ENCODE assay signal across 9 cellular contexts in genomic region chr21:34351786-34352241, GRCh38. TPM values are rescaled to one million over a fixed set of nuclear protein-coding genes. Genes with fewer than 3 reads are reported as not detected.
DNase-seq lines count a peak whose midpoint lies in the region; ATAC-seq, FAIRE-seq and TF ChIP-seq lines count a peak whose summit lies in the region.
"Had no signal": no experiment of that assay in that cellular context is flagged by ENCODE, and none has a peak within 500 bp of the region (broad histone marks: within the 10 kb centered on the region; RNA-seq: fewer than 3 reads in every experiment).

No MANE protein-coding gene starts in this region.

- H3K4me3 ChIP-seq in CD8-positive, alpha-beta T cell (ENCODE audit: low read depth, low read length): no peak overlapping the region
- H3K4me3 ChIP-seq in NT2/D1 (ENCODE audit: insufficient read length, low read depth) (no peak overlapping the region), K562 (no peak overlapping the region)
- H3K4me3 ChIP-seq: skin epidermis had no signal

- DNase-seq in CD8-positive, alpha-beta T cell: peak in 1 of 7 experiments; percentile 9
- DNase-seq in HUDEP-2 (lab: John Stamatoyannopoulos, UW; ENCODE audit: unreplicated experiment in 76 of 76) (peak in 40 of 76 experiments; percentile 4 to 66 (median 27)), NT2/D1 (ENCODE audit: low read depth, low spot score) (peak; percentile 62), K562 (ENCODE audit: extremely low read depth in 1 of 4, low spot score in 3 of 4) (peak; percentile 59 to 72 (median 64)), iris pigment epithelial cell (ENCODE audit: low read depth) (peak; percentile 23)
- DNase-seq in stimulated activated CD4-positive, alpha-beta T cell treated with anti-CD3 and anti-CD28 coated beads, Interleukin-4, amount 100 ng/mL, for 24 hours: peak; percentile 8

- no peaks in the 10 kb centered on the region for H3K36me3 Mint-ChIP-seq in CD8-positive, alpha-beta T cell

- no peak overlapping the region for H3K27ac ChIP-seq in CD8-positive, alpha-beta T cell (ENCODE audit: low read depth, low read length)
- H3K27ac ChIP-seq in K562 (ENCODE audit: extremely low read depth, low read depth, low read length): no peak overlapping the region
- H3K27ac ChIP-seq: skin epidermis had no signal

- in situ Hi-C loops in K562 (cut with MboI): no loop called here

- H3K9me3 ChIP-seq in CD8-positive, alpha-beta T cell (ENCODE audit: low read length): no peaks in the 10 kb centered on the region
- H3K9me3 ChIP-seq in NT2/D1 (ENCODE audit: insufficient read depth, low read length) (no peaks in the 10 kb centered on the region), K562 (replicated peaks; ENCODE audit: control insufficient read depth, insufficient read depth, low read depth, low read length) (no peaks in the 10 kb centered on the region)

- no peaks in the 10 kb centered on the region for H3K9me3 Mint-ChIP-seq in CD8-positive, alpha-beta T cell

- CTCF ChIA-PET in CD8-positive, alpha-beta T cell (lab: Charles Lee): interaction anchor here (1.2 to 13.9 kb wide), 2 partner anchors 13 to 428 kb away, joined by 3 to 256 read pairs; no protein-coding TSS in a partner anchor
- CTCF ChIA-PET in K562 (lab: Yijun Ruan, JAX; ENCODE audit: low intra/inter-chr PET ratio): interaction anchor here (0.5 to 2.8 kb wide), 5 partner anchors 52 to 429 kb away, joined by 3 to 27 read pairs (median 3); no protein-coding TSS in a partner anchor

- H3K27me3 Mint-ChIP-seq in CD8-positive, alpha-beta T cell (ENCODE audit: low read depth): peaks cover 18% of the 10 kb centered on the region

- no peaks in the 10 kb centered on the region for H3K36me3 ChIP-seq in CD8-positive, alpha-beta T cell (ENCODE audit: insufficient read depth, low read length)
- H3K36me3 ChIP-seq in NT2/D1 (ENCODE audit: insufficient read depth, insufficient read length, low read length): no peaks in the 10 kb centered on the region
- no peaks in the 10 kb centered on the region for H3K36me3 ChIP-seq in K562 (ENCODE audit: control insufficient read depth, insufficient read depth, low read length)

- TF ChIP-seq POLR2A in K562 (conservative IDR thresholded peaks at IDR 0.05): no peak

- POLR2A ChIA-PET in CD8-positive, alpha-beta T cell (lab: Charles Lee): no interaction called here
- POLR2A ChIA-PET in K562 (lab: Yijun Ruan, JAX): no interaction called here

- no peak for TF ChIP-seq CTCF in CD8-positive, alpha-beta T cell (IDR thresholded peaks at IDR 0.05)
- peak; percentile 77 to 82 (median 80) for TF ChIP-seq CTCF in K562 (IDR thresholded peaks at IDR 0.05 in 2 of 3, conservative IDR thresholded peaks at IDR 0.05 in 1 of 3; ENCODE audit: insufficient read depth in 2 of 3, low read depth in 1 of 3, low read length in 3 of 3)

- intact Hi-C loops in CD8-positive, alpha-beta T cell (cut with DNase I, micrococcal nuclease): no loop called here
- intact Hi-C loops in K562 (cut with micrococcal nuclease): no loop called here

- no peaks in the 10 kb centered on the region for H3K79me2 ChIP-seq in K562 (ENCODE audit: control insufficient read depth, insufficient read depth, low read length)

- H3K4me3 Mint-ChIP-seq in CD8-positive, alpha-beta T cell: no peak overlapping the region

- BruUV-seq in K562 (replicated peaks; lab: Mats Ljungman, UMichigan): no TSS peak

- peak; percentile 63 for ATAC-seq in CD8-positive, alpha-beta T cell
- peak; percentile 63 for ATAC-seq in GM18909 (IDR thresholded peaks at IDR 0.05; ENCODE audit: poor library complexity, unreplicated experiment)
- ATAC-seq in K562: peak; percentile 90
- no peak for ATAC-seq in HG02981 (IDR thresholded peaks at IDR 0.05; ENCODE audit: unreplicated experiment)

- H3K9ac ChIP-seq in NT2/D1 (ENCODE audit: insufficient read length, low read depth): no peak overlapping the region
- no peak overlapping the region for H3K9ac ChIP-seq in K562 (ENCODE audit: insufficient read depth in 1 of 2, low read depth in 2 of 2, low read length in 2 of 2)

- peak; percentile 58 to 90 for TF ChIP-seq RAD21 in K562 (CRISPR knock-in tag; conservative IDR thresholded peaks at IDR 0.05 in 1 of 2, IDR thresholded peaks at IDR 0.05 in 1 of 2)

- peak; percentile 88 for FAIRE-seq in K562 (lab: Jason Lieb, UNC)

- H3K4me1 ChIP-seq in CD8-positive, alpha-beta T cell (ENCODE audit: insufficient read depth, low read length): no peaks in the 10 kb centered on the region
- H3K4me1 ChIP-seq in NT2/D1 (ENCODE audit: insufficient read depth, insufficient read length): no peaks in the 10 kb centered on the region
- H3K4me1 ChIP-seq in K562 (replicated peaks in 1 of 2; ENCODE audit: control insufficient read depth in 2 of 2, insufficient read depth in 2 of 2, low read length in 2 of 2): no peaks in the 10 kb centered on the region

- H3K4me1 Mint-ChIP-seq in CD8-positive, alpha-beta T cell (ENCODE audit: low read depth): peaks cover 10% of the 10 kb centered on the region

- no peaks in the 10 kb centered on the region for H4K20me1 ChIP-seq in K562 (replicated peaks; ENCODE audit: control insufficient read depth, insufficient read depth, low read length)

- no peak overlapping the region for H3K4me2 ChIP-seq in K562 (ENCODE audit: insufficient read depth, low read length)

- WGBS in K562 (ENCODE audit: insufficient coverage, low coverage, missing lambda C conversion rate): 3% methylated on average over 6 of the region's 6 CpGs

- no peak for TF ChIP-seq EP300 in K562 (IDR thresholded peaks at IDR 0.05; ENCODE audit: low read length)

- H3K27me3 ChIP-seq in CD8-positive, alpha-beta T cell (ENCODE audit: insufficient read depth, low read length): no peaks in the 10 kb centered on the region
- no peaks in the 10 kb centered on the region for H3K27me3 ChIP-seq in NT2/D1 (ENCODE audit: insufficient read depth, insufficient read length)
- peaks cover 19 to 25% of the 10 kb centered on the region in 2 experiments for H3K27me3 ChIP-seq in K562 (ENCODE audit: control insufficient read depth in 2 of 2, insufficient read depth in 2 of 2, low read length in 2 of 2)

- no peaks in the 10 kb centered on the region for H3K9me1 ChIP-seq in K562 (ENCODE audit: control insufficient read depth, insufficient read depth, low read length)

- no peak overlapping the region for H3K27ac Mint-ChIP-seq in CD8-positive, alpha-beta T cell

- no peak overlapping the region for H2AFZ ChIP-seq in K562 (ENCODE audit: low read depth, low read length)

TF ChIP-seq in K562, 482 proteins besides CTCF, POLR2A, EP300 and RAD21 (continues in another document):
- no peak for TF ChIP-seq BACH1 (tag; IDR thresholded peaks at IDR 0.05)
- 0 out of 2 replicates have a peak, but pooled peaks have one; percentile 17 for TF ChIP-seq ARID2 (IDR thresholded peaks at IDR 0.05)
- 0 out of 2 replicates have a peak, but pooled peaks have one; percentile 36 for TF ChIP-seq CREM (IDR thresholded peaks at IDR 0.05; ENCODE audit: low read depth)
- TF ChIP-seq MYC (IDR thresholded peaks at IDR 0.05; ENCODE audit: low read depth, low read length): 0 out of 2 replicates have a peak, but pooled peaks have one; percentile 17
- no peak for TF ChIP-seq MYC (CRISPR knock-in tag; IDR thresholded peaks at IDR 0.05; ENCODE audit: borderline replicate concordance, low read depth)
- TF ChIP-seq TBP (optimal IDR thresholded peaks at IDR 0.05; ENCODE audit: low read depth, low read length): no peak
- peak; percentile 67 for TF ChIP-seq L3MBTL2 (IDR thresholded peaks at IDR 0.05)
- TF ChIP-seq CREB1 (IDR thresholded peaks at IDR 0.05): no peak
- peak; percentile 29; the same call in 1 of the 2 replicates for TF ChIP-seq CREB1 (CRISPR knock-in tag; IDR thresholded peaks at IDR 0.05)

RNA-seq across cellular contexts. Expression of gene KCNE2, which starts 12.0 kb away (rescaled TPM):
- not detected for total RNA-seq in CD8-positive, alpha-beta T cell
- not detected in 2 replicates for total RNA-seq in K562 (2011; cell fraction: chromatin; rRNA removed; ENCODE audit: low replicate concordance)
- not detected in 2 replicates for total RNA-seq in K562 (2011; cell fraction: nucleolus; rRNA removed)
- total RNA-seq in K562 (2011; cell fraction: nucleoplasm; rRNA removed): not detected in 2 replicates
- not detected in 2 replicates for total RNA-seq in K562 (2014; rRNA removed)
- not detected in 2 replicates for total RNA-seq in K562 (2014; rRNA removed; fragmentation: Illumina TruSeq; extraction: Trizol)
- not detected in 2 replicates for total RNA-seq in K562 (2015; rRNA removed; fragmentation: Illumina TruSeq; extraction: Trizol)
- total RNA-seq in K562 (2021): not detected in 2 replicates
- not detected in 2 replicates for polyA plus RNA-seq in K562 (2011; rRNA removed)
- polyA plus RNA-seq in K562 (2011; cell fraction: cytosol; rRNA removed): not detected in 2 replicates
- polyA plus RNA-seq in K562 (2011; cell fraction: nucleus; rRNA removed): not detected in 2 replicates
- not detected in 2 replicates for polyA plus RNA-seq in K562 (2012)
- not detected in 2 replicates for polyA plus RNA-seq in K562 (2014; fragmentation: Illumina TruSeq; extraction: Trizol)
- not detected for polyA plus RNA-seq in K562 (2014; fragmentation: Nextera tagmentation; extraction: Ambion mirVana)
- polyA plus RNA-seq in K562 (2014; rRNA removed): not detected in 2 replicates
- not detected in 2 replicates for polyA minus RNA-seq in K562 (2011; rRNA and poly(A)+ RNA removed)
- polyA minus RNA-seq in K562 (2011; cell fraction: cytosol; rRNA and poly(A)+ RNA removed): not detected in 2 replicates
- not detected in 2 replicates for polyA minus RNA-seq in K562 (2011; cell fraction: nucleus; rRNA and poly(A)+ RNA removed)

RNA-seq across cellular contexts. Expression of gene SMIM11, which starts 23.5 kb away (rescaled TPM):
- 1 to 10 TPM; 1.7 to 2.9 TPM for total RNA-seq in CD8-positive, alpha-beta T cell
- total RNA-seq in K562 (2011; cell fraction: chromatin; rRNA removed; ENCODE audit: low replicate concordance): 18.4 and 18.7 TPM in 2 replicates
- total RNA-seq in K562 (2011; cell fraction: nucleolus; rRNA removed): 4.7 and 11.2 TPM in 2 replicates
- 18.9 and 26.6 TPM in 2 replicates for total RNA-seq in K562 (2011; cell fraction: nucleoplasm; rRNA removed)
- total RNA-seq in K562 (2014; rRNA removed) (11.9 and 39.6 TPM in 2 replicates), K562 (2014; rRNA removed; fragmentation: Illumina TruSeq; extraction: Trizol) (17.7 and 28.5 TPM in 2 replicates), K562 (2015; rRNA removed; fragmentation: Illumina TruSeq; extraction: Trizol) (12.2 and 14.1 TPM in 2 replicates), K562 (2021) (3.9 and 29.5 TPM in 2 replicates)
- polyA plus RNA-seq in K562 (2011; rRNA removed) (6.1 and 9.2 TPM in 2 replicates), K562 (2014; fragmentation: Illumina TruSeq; extraction: Trizol) (39.8 and 42.6 TPM in 2 replicates), K562 (2014; fragmentation: Nextera tagmentation; extraction: Ambion mirVana) (100 to 1,000 TPM in 1 of 2 experiments, 10 to 100 TPM in 1; 86.3 to 113 TPM), K562 (2014; rRNA removed) (25.5 and 50.4 TPM in 2 replicates)
- polyA plus RNA-seq in K562 (2011; cell fraction: cytosol; rRNA removed): 7.9 and 11.5 TPM in 2 replicates
- polyA plus RNA-seq in K562 (2011; cell fraction: nucleus; rRNA removed): 11.4 and 14.1 TPM in 2 replicates
- polyA plus RNA-seq in K562 (2012): 0.83 and 9.8 TPM in 2 replicates
- 7.9 and 21.9 TPM in 2 replicates for polyA minus RNA-seq in K562 (2011; rRNA and poly(A)+ RNA removed)
- 1.1 and 3.3 TPM in 2 replicates for polyA minus RNA-seq in K562 (2011; cell fraction: cytosol; rRNA and poly(A)+ RNA removed)
- polyA minus RNA-seq in K562 (2011; cell fraction: nucleus; rRNA and poly(A)+ RNA removed): 5.9 and 11.8 TPM in 2 replicates
